20 cellular contexts compared by ENCODE assay signal in the genomic region with DNA sequence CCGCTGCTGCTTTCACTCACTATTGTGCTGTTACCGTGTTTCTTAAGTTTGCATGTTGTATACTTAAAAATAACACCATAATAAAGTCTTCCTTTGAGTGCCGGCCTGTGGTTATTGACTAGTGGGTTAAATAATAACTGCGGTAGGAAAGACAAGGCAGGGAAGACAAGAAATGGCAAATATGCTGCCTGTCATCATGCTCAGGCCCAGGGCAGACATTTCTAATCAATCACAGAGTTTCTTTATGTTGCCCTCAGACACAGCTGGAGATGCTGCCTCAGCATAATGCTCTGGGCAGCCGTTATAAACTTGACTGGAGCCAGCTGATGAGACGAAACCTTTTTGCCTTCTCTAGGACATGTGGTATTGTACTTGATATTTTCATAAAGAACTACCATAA.
DNase-seq lines count a peak whose midpoint lies in the region; ATAC-seq, FAIRE-seq and TF ChIP-seq lines count a peak whose summit lies in the region.
"Had no signal": no experiment of that assay in that cellular context is flagged by ENCODE, and none has a peak within 500 bp of the region (broad histone marks: within the 10 kb centered on the region; RNA-seq: fewer than 3 reads in every experiment).

No MANE protein-coding gene starts in this region.

- intact Hi-C loops in GM12878 (cut with micrococcal nuclease; ENCODE audit: unreplicated experiment), result no loop called here

- no peak for TF ChIP-seq EP300 in GM12878 (IDR thresholded peaks at IDR 0.05; ENCODE audit: borderline replicate concordance in 1 of 2, control insufficient read depth in 1 of 2, low read depth in 2 of 2, low read length in 2 of 2)

- no peak for TF ChIP-seq CTCF in HEK293 (tag by site-specific recombination; IDR thresholded peaks at IDR 0.05)
- no peak for TF ChIP-seq CTCF in GM12878 (IDR thresholded peaks at IDR 0.05 in 2 of 3, conservative IDR thresholded peaks at IDR 0.05 in 1 of 3; ENCODE audit: control insufficient read depth in 2 of 3, extremely low read depth in 1 of 3, insufficient read depth in 1 of 3, low read depth in 3 of 3, low read length in 3 of 3)
- no peak for TF ChIP-seq CTCF in liver (IDR thresholded peaks at IDR 0.05; ENCODE audit: low read depth, low read length, missing input control)

- in situ Hi-C loops in GM12878 (cut with MboI), result no loop called here

- H3K4me3 ChIP-seq in HEK293 (ENCODE audit: low read depth, low read length), result no peak overlapping the region
- no peak overlapping the region for H3K4me3 ChIP-seq in GM12878
- H3K4me3 ChIP-seq in liver (ENCODE audit: low read depth in 1 of 3, low read length in 3 of 3), result no peak overlapping the region
- H3K4me3 ChIP-seq in stomach smooth muscle (ENCODE audit: low read length in 2 of 2), result no peak overlapping the region
- H3K4me3 ChIP-seq: GM23248 had no signal

- no peak overlapping the region for H3K4me2 ChIP-seq in GM12878 (ENCODE audit: control insufficient read depth, insufficient read depth)

- WGBS in GM12878 (ENCODE audit: insufficient coverage, insufficient replicate concordance, low lambda C conversion rate, missing lambda C conversion rate), result 98% methylated on average over 6 of the region's 6 CpGs
- 53% methylated on average over 6 of the region's 6 CpGs for WGBS in liver

- H3K9me3 ChIP-seq in HEK293 (ENCODE audit: control insufficient read depth, insufficient read depth, low read depth, low read length) (no peaks in the 10 kb centered on the region), GM12878 (replicated peaks; ENCODE audit: control insufficient read depth, insufficient read depth, low read length) (no peaks in the 10 kb centered on the region), liver (ENCODE audit: control insufficient read depth in 4 of 4, low read length in 3 of 4) (no peaks in the 10 kb centered on the region), stomach smooth muscle (ENCODE audit: control insufficient read depth in 2 of 2, low read length in 2 of 2) (no peaks in the 10 kb centered on the region)
- H3K9me3 ChIP-seq: Caco-2 had no signal

- H3K36me3 ChIP-seq in HEK293 (ENCODE audit: control insufficient read depth in 2 of 2, insufficient read depth in 1 of 2, low read length in 2 of 2) (peaks cover 0 to 14% of the 10 kb centered on the region in 2 experiments; a peak in 1 of 3 replicates), GM12878 (ENCODE audit: control insufficient read depth in 2 of 2, insufficient read depth in 2 of 2, low read length in 1 of 2) (peaks cover 7 to 13% of the 10 kb centered on the region in 2 experiments; a peak in 3 of 4 replicates), liver (ENCODE audit: control insufficient read depth in 4 of 4, insufficient read depth in 3 of 4, low read depth in 1 of 4, low read length in 3 of 4) (peaks cover 0 to 3% (median 1%) of the 10 kb centered on the region in 4 donors), stomach smooth muscle (ENCODE audit: control insufficient read depth in 2 of 2, insufficient read depth in 2 of 2, low read length in 2 of 2) (peaks cover 0 to 3% of the 10 kb centered on the region in 2 donors)

- H4K20me1 ChIP-seq in GM12878 (ENCODE audit: control insufficient read depth, insufficient read depth), result no peaks in the 10 kb centered on the region

- DNase-seq in GM12878 (ENCODE audit: low read depth, low spot score) (no peak), frontal cortex (ENCODE audit: low spot score in 2 of 2) (no peak), NK-92 (lab: John Stamatoyannopoulos, UW; ENCODE audit: unreplicated experiment) (no peak)
- DNase-seq: ACHN, AML-193, Caco-2, DMS79, GM23248, NCI-H1105 treated with DMSO at 0.1 percent for 48 hours, NCI-H1694 treated with DMSO at 0.1 percent for 48 hours, NCI-H2107, NCI-H2227 treated with DMSO at 0.1 percent for 48 hours, NCI-H524 treated with DMSO at 0.1 percent for 48 hours, SHP77 had no signal

- ATAC-seq in GM12878 (no peak), GM21619 (IDR thresholded peaks at IDR 0.05; ENCODE audit: unreplicated experiment) (no peak)
- ATAC-seq: SK-N-SH treated with all-trans-retinoic acid at 6 μM for 48 hours had no signal

- TF ChIP-seq RAD21 in GM12878 (IDR thresholded peaks at IDR 0.05; ENCODE audit: insufficient read depth, low read depth, low read length) (no peak), liver (IDR thresholded peaks at IDR 0.05) (peak in 1 of 2 donors; percentile 26)

- H3K27ac ChIP-seq in HEK293 (ENCODE audit: extremely low read depth, low read depth, low read length) (no peak overlapping the region), GM12878 (ENCODE audit: control insufficient read depth, insufficient read depth) (no peak overlapping the region), liver (ENCODE audit: low read depth in 1 of 2, low read length in 2 of 2) (peak overlapping the region in 1 of 2 donors; percentile 51), stomach smooth muscle (ENCODE audit: low read length) (peak overlapping the region; percentile 87)
- H3K27ac ChIP-seq: GM23248 had no signal

- H3K9ac ChIP-seq in GM12878 (ENCODE audit: control insufficient read depth, insufficient read depth, low read length), result no peak overlapping the region
- no peak overlapping the region for H3K9ac ChIP-seq in liver (ENCODE audit: low read depth in 1 of 2, low read length in 2 of 2)
- no peak overlapping the region for H3K9ac ChIP-seq in stomach smooth muscle (ENCODE audit: low read length in 2 of 2)
- H3K9ac ChIP-seq: GM23248 had no signal

- H3K79me2 ChIP-seq in GM12878 (ENCODE audit: control insufficient read depth, insufficient read depth, low read length), result no peaks in the 10 kb centered on the region

- no peak overlapping the region for H2AFZ ChIP-seq in GM12878 (ENCODE audit: control insufficient read depth, low read depth, low read length)
- H2AFZ ChIP-seq: GM23248 had no signal

- FAIRE-seq in GM12878 (lab: Jason Lieb, UNC) (no peak), frontal cortex (lab: Jason Lieb, UNC) (no peak)
- FAIRE-seq: RCC 7860 had no signal

- BruUV-seq in GM12878 (replicated peaks; lab: Mats Ljungman, UMichigan), result no TSS peak

- RAD21 ChIA-PET in GM12878 (lab: Charles Lee; ENCODE audit: unreplicated experiment), result no interaction called here

- H3K4me1 ChIP-seq in HEK293 (ENCODE audit: control insufficient read depth, insufficient read depth, low read length) (peaks cover 10% of the 10 kb centered on the region), GM12878 (ENCODE audit: control insufficient read depth, insufficient read depth, low read length) (no peaks in the 10 kb centered on the region), liver (ENCODE audit: control insufficient read depth in 4 of 4, insufficient read depth in 4 of 4, low read length in 3 of 4) (peaks cover 12 to 41% (median 27%) of the 10 kb centered on the region in 4 donors), stomach smooth muscle (ENCODE audit: control insufficient read depth, insufficient read depth, low read length) (peaks cover 35% of the 10 kb centered on the region)

- POLR2A ChIA-PET in HEK293 (lab: Yijun Ruan, JAX) (interaction anchor here (0.5 kb wide), 1 partner anchor 11 kb away, joined by 3 read pairs; no protein-coding TSS in a partner anchor), GM12878 (lab: Charles Lee) (no interaction called here)

- TF ChIP-seq POLR2A in GM12878 (IDR thresholded peaks at IDR 0.05; ENCODE audit: low read depth, low read length), result no peak

- SMC1A ChIA-PET in GM12878 (lab: Charles Lee; ENCODE audit: uncharacterized antibody, unreplicated experiment), result no interaction called here

- H3K27me3 ChIP-seq in GM12878 (replicated peaks in 1 of 2; ENCODE audit: control insufficient read depth in 2 of 2, insufficient read depth in 2 of 2, low read length in 1 of 2), result no peaks in the 10 kb centered on the region
- H3K27me3 ChIP-seq in liver (ENCODE audit: control insufficient read depth in 4 of 4, insufficient read depth in 4 of 4, low read length in 3 of 4), result no peaks in the 10 kb centered on the region
- no peaks in the 10 kb centered on the region for H3K27me3 ChIP-seq in stomach smooth muscle (ENCODE audit: control insufficient read depth in 1 of 2, insufficient read depth in 2 of 2, low read length in 2 of 2)

- CTCF ChIA-PET in HEK293 (lab: Yijun Ruan, JAX) (no interaction called here), GM12878 (lab: Yijun Ruan, JAX) (interaction anchor here (1.2 kb wide), 1 partner anchor 9 kb away, joined by 3 read pairs; no protein-coding TSS in a partner anchor)

TF ChIP-seq in HEK293, 187 proteins besides CTCF, POLR2A, EP300 and RAD21 (continues in another document):
- TF ChIP-seq, protein P1, sequence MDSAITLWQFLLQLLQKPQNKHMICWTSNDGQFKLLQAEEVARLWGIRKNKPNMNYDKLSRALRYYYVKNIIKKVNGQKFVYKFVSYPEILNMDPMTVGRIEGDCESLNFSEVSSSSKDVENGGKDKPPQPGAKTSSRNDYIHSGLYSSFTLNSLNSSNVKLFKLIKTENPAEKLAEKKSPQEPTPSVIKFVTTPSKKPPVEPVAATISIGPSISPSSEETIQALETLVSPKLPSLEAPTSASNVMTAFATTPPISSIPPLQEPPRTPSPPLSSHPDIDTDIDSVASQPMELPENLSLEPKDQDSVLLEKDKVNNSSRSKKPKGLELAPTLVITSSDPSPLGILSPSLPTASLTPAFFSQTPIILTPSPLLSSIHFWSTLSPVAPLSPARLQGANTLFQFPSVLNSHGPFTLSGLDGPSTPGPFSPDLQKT (IDR thresholded peaks at IDR 0.05; ENCODE audit: borderline replicate concordance, low read depth, low read length), result no peak

TF ChIP-seq in GM12878, 131 proteins besides CTCF, POLR2A, EP300 and RAD21 (continues in another document):
- TF ChIP-seq NR2C2 (IDR thresholded peaks at IDR 0.05; ENCODE audit: borderline replicate concordance, control insufficient read depth, insufficient read length, low read depth) (peak; percentile 8), BACH1 (IDR thresholded peaks at IDR 0.05; ENCODE audit: borderline replicate concordance) (no peak)

TF ChIP-seq in liver, 16 proteins besides CTCF, POLR2A, EP300 and RAD21:
- TF ChIP-seq, protein P2, sequence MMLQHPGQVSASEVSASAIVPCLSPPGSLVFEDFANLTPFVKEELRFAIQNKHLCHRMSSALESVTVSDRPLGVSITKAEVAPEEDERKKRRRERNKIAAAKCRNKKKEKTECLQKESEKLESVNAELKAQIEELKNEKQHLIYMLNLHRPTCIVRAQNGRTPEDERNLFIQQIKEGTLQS (IDR thresholded peaks at IDR 0.05), result no peak
- TF ChIP-seq SP1 (IDR thresholded peaks at IDR 0.05), result peak; percentile 19
- no peak for TF ChIP-seq NR2F2 (IDR thresholded peaks at IDR 0.05)
- peak; percentile 53 for TF ChIP-seq YY1 (IDR thresholded peaks at IDR 0.05)
- peak; percentile 33 to 41 for TF ChIP-seq RXRA (IDR thresholded peaks at IDR 0.05)
- peak; percentile 26 to 41 for TF ChIP-seq HNF4A (conservative IDR thresholded peaks at IDR 0.05)
TF ChIP-seq in liver: peak in this region for 4.
